ENCODE assay signal across 12 cellular contexts in genomic region chr1:20899154-20899972, GRCh38.
DNase-seq lines count a peak whose midpoint lies in the region; ATAC-seq and TF ChIP-seq lines count a peak whose summit lies in the region.
"Had no signal": no experiment of that assay in that cellular context is flagged by ENCODE, and none has a peak within 500 bp of the region (broad histone marks: within the 10 kb centered on the region; RNA-seq: fewer than 3 reads in every experiment).

No MANE protein-coding gene starts in this region.

- H3K27me3 Mint-ChIP-seq in Caco-2 (ENCODE audit: insufficient read depth, unreplicated experiment) (no peaks in the 10 kb centered on the region), memory B cell (no peaks in the 10 kb centered on the region)

- POLR2A ChIA-PET in Caco-2 (lab: Charles Lee) (no interaction called here), Panc1 (lab: Charles Lee) (no interaction called here)

- peak overlapping the region; percentile 71 for H3K27ac Mint-ChIP-seq in Caco-2 (ENCODE audit: unreplicated experiment)
- H3K27ac Mint-ChIP-seq in memory B cell = peak overlapping the region; percentile 31
- H3K27ac Mint-ChIP-seq: CD14-positive monocyte; CD8-positive, alpha-beta T cell had no signal

- TF ChIP-seq CTCF in Caco-2 (IDR thresholded peaks at IDR 0.05; ENCODE audit: insufficient read depth in 1 of 2, low read depth in 1 of 2, low read length in 1 of 2, severe bottlenecking in 1 of 2, unreplicated experiment in 1 of 2) (no peak), Panc1 (IDR thresholded peaks at IDR 0.05) (no peak)

- H3K4me3 ChIP-seq in Caco-2 (ENCODE audit: low read depth, low read length) = no peak overlapping the region
- H3K4me3 ChIP-seq in Panc1 (ENCODE audit: low read depth in 2 of 2, low read length in 2 of 2) = no peak overlapping the region
- H3K4me3 ChIP-seq in skeletal muscle tissue (ENCODE audit: low read length in 3 of 3) = peak overlapping the region in 2 of 3 donors; percentile 18 to 28
- H3K4me3 ChIP-seq: HAP-1 had no signal

- H3K36me3 Mint-ChIP-seq in Caco-2 (ENCODE audit: insufficient read depth, unreplicated experiment) (peaks cover 7% of the 10 kb centered on the region), memory B cell (peaks cover 12% of the 10 kb centered on the region)

- H3K4me1 Mint-ChIP-seq in Caco-2 (ENCODE audit: low read depth, unreplicated experiment) (peaks cover 7% of the 10 kb centered on the region), memory B cell (no peaks in the 10 kb centered on the region)
- H3K4me1 Mint-ChIP-seq: CD14-positive monocyte had no signal

- BruUV-seq in Caco-2 (replicated peaks; lab: Mats Ljungman, UMichigan) (no TSS peak), Panc1 (replicated peaks; lab: Mats Ljungman, UMichigan) (no TSS peak)

- no peak overlapping the region for H3K4me3 Mint-ChIP-seq in Caco-2 (ENCODE audit: unreplicated experiment)
- H3K4me3 Mint-ChIP-seq in memory B cell = no peak overlapping the region
- H3K4me3 Mint-ChIP-seq: CD14-positive monocyte; CD8-positive, alpha-beta T cell had no signal

- peak overlapping the region in 1 of 3 donors; percentile 51 for H3K9ac ChIP-seq in skeletal muscle tissue (ENCODE audit: low read depth in 1 of 3, low read length in 3 of 3)

- H3K36me3 ChIP-seq in Caco-2 (ENCODE audit: control insufficient read depth, insufficient read depth, low read length) (no peaks in the 10 kb centered on the region), Panc1 (ENCODE audit: control insufficient read depth, insufficient read depth, low read length) (peaks cover 10% of the 10 kb centered on the region; the same call in 1 of the 2 replicates), skeletal muscle tissue (ENCODE audit: control insufficient read depth in 3 of 3, insufficient read depth in 3 of 3, low read length in 3 of 3) (peaks cover 0 to 3% (median 0%) of the 10 kb centered on the region in 3 donors)

- DNase-seq in Caco-2 (no peak), Panc1 (ENCODE audit: low read depth, low spot score) (no peak), memory B cell (ENCODE audit: low spot score in 2 of 2) (no peak), cerebellum (ENCODE audit: low spot score) (no peak), DMS79 (lab: John Stamatoyannopoulos, UW) (no peak), midbrain (lab: John Stamatoyannopoulos, UW) (no peak)
- DNase-seq: CD8-positive, alpha-beta T cell; COR-L47; GF-D8 had no signal

- CTCF ChIA-PET in Caco-2 (lab: Charles Lee) (no interaction called here), Panc1 (lab: Charles Lee) (interaction anchor here (0.5 kb wide), 1 partner anchor 86 kb away, joined by 3 read pairs; no protein-coding TSS in a partner anchor)

- peaks cover 30% of the 10 kb centered on the region for H3K4me1 ChIP-seq in Caco-2
- peaks cover 11% of the 10 kb centered on the region; the same call in 1 of the 2 replicates for H3K4me1 ChIP-seq in Panc1 (ENCODE audit: control insufficient read depth, insufficient read depth, low read length)
- peaks cover 2 to 10% (median 6%) of the 10 kb centered on the region in 3 donors for H3K4me1 ChIP-seq in skeletal muscle tissue (ENCODE audit: control insufficient read depth in 3 of 3, insufficient read depth in 3 of 3, low read length in 3 of 3)

- H3K27ac ChIP-seq in Panc1 (ENCODE audit: low read length) (no peak overlapping the region), skeletal muscle tissue (ENCODE audit: low read depth, low read length) (peak overlapping the region; percentile 73)

- ATAC-seq in Panc1 (0 out of 2 replicates have a peak, but pooled peaks have one; percentile 28), memory B cell (ENCODE audit: low read depth) (no peak)
- ATAC-seq: CD8-positive, alpha-beta T cell had no signal

- H3K9me3 ChIP-seq in Caco-2 (no peaks in the 10 kb centered on the region), Panc1 (ENCODE audit: control insufficient read depth, insufficient read depth, low read depth, low read length) (no peaks in the 10 kb centered on the region), skeletal muscle tissue (ENCODE audit: control insufficient read depth in 3 of 3, low read length in 3 of 3) (no peaks in the 10 kb centered on the region)
- H3K9me3 ChIP-seq: HAP-1 had no signal

- no peaks in the 10 kb centered on the region for H3K9me3 Mint-ChIP-seq in Caco-2 (ENCODE audit: unreplicated experiment)
- H3K9me3 Mint-ChIP-seq in memory B cell = no peaks in the 10 kb centered on the region
- H3K9me3 Mint-ChIP-seq: CD14-positive monocyte; CD8-positive, alpha-beta T cell had no signal

- H3K27me3 ChIP-seq in Caco-2 (replicated peaks; ENCODE audit: control insufficient read depth, insufficient read depth, low read length) = no peaks in the 10 kb centered on the region
- H3K27me3 ChIP-seq in Panc1 (ENCODE audit: control insufficient read depth, insufficient read depth, low read length) = no peaks in the 10 kb centered on the region
- no peaks in the 10 kb centered on the region for H3K27me3 ChIP-seq in skeletal muscle tissue (ENCODE audit: control insufficient read depth in 3 of 3, insufficient read depth in 3 of 3, low read length in 3 of 3)

- in situ Hi-C loops in Panc1 (cut with HindIII; ENCODE audit: low pct_unique_long_range_greater_than_20kb, low sequenced_read_pairs) = no loop called here

- intact Hi-C loops in Caco-2 (cut with micrococcal nuclease; ENCODE audit: unreplicated experiment) (loop anchor here (5.0 kb wide), 1 partner anchor 52 kb away; no protein-coding TSS in a partner anchor), Panc1 (cut with micrococcal nuclease; ENCODE audit: unreplicated experiment) (no loop called here)

Comparison
In these comparisons a context has a peak if more than half of its experiments do, and no peak if none do; other contexts are left out.
1. H3K4me3 ChIP-seq: peak in skeletal muscle tissue (2 of 3); none in Caco-2 (single experiment) and Panc1 (0 of 2).